ENCODE assay signal across 10 cellular contexts in genomic region chr9:96376926-96377874, GRCh38. TPM values are rescaled to one million over a fixed set of nuclear protein-coding genes. Genes with fewer than 3 reads are reported as not detected.
A peak's percentile ranks its signal among the peaks of the same experiment; 100 is the strongest.
DNase-seq lines count a peak whose midpoint lies in the region; ATAC-seq and TF ChIP-seq lines count a peak whose summit lies in the region.
"Had no signal": no experiment of that assay in that cellular context is flagged by ENCODE, and none has a peak within 500 bp of the region (broad histone marks: within the 10 kb centered on the region; RNA-seq: fewer than 3 reads in every experiment).

No MANE protein-coding gene starts in this region.

- no peaks in the 10 kb centered on the region for H3K27me3 Mint-ChIP-seq in CD4-positive, CD25-positive, alpha-beta regulatory T cell
- no peaks in the 10 kb centered on the region for H3K27me3 Mint-ChIP-seq in mesothelial cell of epicardium (ENCODE audit: low read depth)
- no peaks in the 10 kb centered on the region for H3K27me3 Mint-ChIP-seq in natural killer cell treated with Interleukin-12 subunit alpha and Interleukin-12 subunit beta and Interleukin-15 and Interleukin-18, amount 100 ng/mL, for 72 hours

- H3K9me3 Mint-ChIP-seq in CD4-positive, CD25-positive, alpha-beta regulatory T cell = peaks cover 0 to 1% (median 0%) of the 10 kb centered on the region in 7 donors
- H3K9me3 Mint-ChIP-seq in mesothelial cell of epicardium = no peaks in the 10 kb centered on the region
- no peaks in the 10 kb centered on the region for H3K9me3 Mint-ChIP-seq in natural killer cell treated with Interleukin-12 subunit alpha and Interleukin-12 subunit beta and Interleukin-15 and Interleukin-18, amount 100 ng/mL, for 72 hours

- no peak for TF ChIP-seq EP300 in stomach (IDR thresholded peaks at IDR 0.05)

- H3K4me3 Mint-ChIP-seq in CD4-positive, CD25-positive, alpha-beta regulatory T cell = peak overlapping the region in 1 of 4 donors; percentile 41
- no peak overlapping the region for H3K4me3 Mint-ChIP-seq in mesothelial cell of epicardium
- H3K4me3 Mint-ChIP-seq in natural killer cell treated with Interleukin-12 subunit alpha and Interleukin-12 subunit beta and Interleukin-15 and Interleukin-18, amount 100 ng/mL, for 72 hours = no peak overlapping the region

- H3K9me3 ChIP-seq in CD4-positive, CD25-positive, alpha-beta regulatory T cell (ENCODE audit: control insufficient read depth in 2 of 2, low read length in 2 of 2) = no peaks in the 10 kb centered on the region
- H3K9me3 ChIP-seq in stomach = no peaks in the 10 kb centered on the region

- TF ChIP-seq CTCF in mesothelial cell of epicardium (IDR thresholded peaks at IDR 0.05; ENCODE audit: unreplicated experiment) = no peak
- TF ChIP-seq CTCF in stomach (IDR thresholded peaks at IDR 0.05) = no peak

- peaks cover 16% of the 10 kb centered on the region for H3K36me3 Mint-ChIP-seq in CD4-positive, CD25-positive, alpha-beta regulatory T cell
- peaks cover 6% of the 10 kb centered on the region for H3K36me3 Mint-ChIP-seq in mesothelial cell of epicardium
- no peaks in the 10 kb centered on the region for H3K36me3 Mint-ChIP-seq in natural killer cell treated with Interleukin-12 subunit alpha and Interleukin-12 subunit beta and Interleukin-15 and Interleukin-18, amount 100 ng/mL, for 72 hours

- no peak for DNase-seq in CD4-positive, CD25-positive, alpha-beta regulatory T cell
- DNase-seq in LHCN-M2 (ENCODE audit: low read depth) (peak; percentile 27), dedifferentiated amniotic fluid mesenchymal stem cell (ENCODE audit: extremely low spot score) (peak; percentile 15), mesothelial cell of epicardium (ENCODE audit: low spot score in 2 of 2, unreplicated experiment in 2 of 2) (no peak), stomach (no peak), NCI-H146 treated with DMSO at 0.1 percent for 48 hours (lab: John Stamatoyannopoulos, UW; ENCODE audit: unreplicated experiment) (no peak)
- no peak for DNase-seq in natural killer cell treated with Interleukin-12 subunit alpha and Interleukin-12 subunit beta and Interleukin-15 and Interleukin-18, amount 100 ng/mL, for 72 hours (ENCODE audit: low spot score)
- DNase-seq: activated T-cell treated with anti-CD3 and anti-CD28 coated beads, Interleukin-2, amount 50 U/mL, for 1 hour; SHP77 treated with DMSO at 0.1 percent for 48 hours had no signal

- 38 to 68% (median 62%) methylated on average over 11 of the region's 11 CpGs for WGBS in stomach, 5 donors

- no peak overlapping the region for H3K27ac ChIP-seq in CD4-positive, CD25-positive, alpha-beta regulatory T cell (ENCODE audit: insufficient read depth, low read length, poor library complexity, severe bottlenecking)
- H3K27ac ChIP-seq in stomach = peak overlapping the region in 2 of 5 donors; percentile 6 to 7

- H3K27ac Mint-ChIP-seq in CD4-positive, CD25-positive, alpha-beta regulatory T cell = peak overlapping the region in 2 of 3 donors; percentile 17 to 28
- peak overlapping the region; percentile 55 for H3K27ac Mint-ChIP-seq in mesothelial cell of epicardium
- H3K27ac Mint-ChIP-seq in natural killer cell treated with Interleukin-12 subunit alpha and Interleukin-12 subunit beta and Interleukin-15 and Interleukin-18, amount 100 ng/mL, for 72 hours = no peak overlapping the region

- intact Hi-C loops in stomach (cut with DNase I; ENCODE audit: low total_unique reads) = no loop called here

- no peaks in the 10 kb centered on the region for H3K36me3 ChIP-seq in CD4-positive, CD25-positive, alpha-beta regulatory T cell (ENCODE audit: control insufficient read depth, insufficient read depth, low read length)
- H3K36me3 ChIP-seq in stomach = peaks cover 0 to 12% (median 5%) of the 10 kb centered on the region in 4 donors

- peaks cover 12% of the 10 kb centered on the region for H3K4me1 ChIP-seq in CD4-positive, CD25-positive, alpha-beta regulatory T cell (ENCODE audit: control insufficient read depth, insufficient read depth, low read length, poor library complexity, severe bottlenecking)
- H3K4me1 ChIP-seq in stomach = peaks cover 18 to 47% (median 34%) of the 10 kb centered on the region in 4 donors

- no peak overlapping the region for H3K4me3 ChIP-seq in CD4-positive, CD25-positive, alpha-beta regulatory T cell (ENCODE audit: low read depth, low read length)
- no peak overlapping the region for H3K4me3 ChIP-seq in stomach

- H3K27me3 ChIP-seq in CD4-positive, CD25-positive, alpha-beta regulatory T cell (ENCODE audit: control insufficient read depth, insufficient read depth, low read length) = no peaks in the 10 kb centered on the region
- H3K27me3 ChIP-seq in stomach = no peaks in the 10 kb centered on the region

- TF ChIP-seq POLR2A in stomach (IDR thresholded peaks at IDR 0.05) = no peak

- peaks cover 18 to 29% (median 24%) of the 10 kb centered on the region in 4 donors for H3K4me1 Mint-ChIP-seq in CD4-positive, CD25-positive, alpha-beta regulatory T cell
- peaks cover 11% of the 10 kb centered on the region for H3K4me1 Mint-ChIP-seq in mesothelial cell of epicardium
- peaks cover 19 to 26% of the 10 kb centered on the region in 2 donors for H3K4me1 Mint-ChIP-seq in natural killer cell treated with Interleukin-12 subunit alpha and Interleukin-12 subunit beta and Interleukin-15 and Interleukin-18, amount 100 ng/mL, for 72 hours (ENCODE audit: low read depth in 2 of 2)

- no peak for ATAC-seq in CD4-positive, CD25-positive, alpha-beta regulatory T cell (ENCODE audit: low read depth in 2 of 2)
- ATAC-seq in natural killer cell treated with Interleukin-12 subunit alpha and Interleukin-12 subunit beta and Interleukin-15 and Interleukin-18, amount 100 ng/mL, for 72 hours = no peak
- ATAC-seq in GM19397 (IDR thresholded peaks at IDR 0.05; ENCODE audit: unreplicated experiment) = no peak

RNA-seq across cellular contexts. Expression of gene SLC35D2, which starts 6.3 kb away (rescaled TPM):
- total RNA-seq in CD4-positive, CD25-positive, alpha-beta regulatory T cell = 36.0 TPM
- 10 to 100 TPM; 22.5 to 41.8 (median 37.3) TPM for polyA plus RNA-seq in CD4-positive, CD25-positive, alpha-beta regulatory T cell
- total RNA-seq in LHCN-M2 (2014; rRNA removed) = 9.4 and 16.6 TPM in 2 replicates
- 14.3 TPM for polyA plus RNA-seq in LHCN-M2 (2012)
- total RNA-seq in mesothelial cell of epicardium = 21.0 to 22.2 TPM (median 22.0 TPM) in 3 replicates
- 10 to 100 TPM in 1 of 2 donors, 1 to 10 TPM in 1; 4.2 to 12.9 TPM for total RNA-seq in natural killer cell treated with Interleukin-12 subunit alpha and Interleukin-12 subunit beta and Interleukin-15 and Interleukin-18, amount 100 ng/mL, for 72 hours
- 10 to 100 TPM; 13.8 to 43.3 (median 20.7) TPM for total RNA-seq in stomach
- 10 to 100 TPM; 21.5 to 42.0 (median 23.3) TPM for polyA plus RNA-seq in stomach

RNA-seq across cellular contexts. Expression of gene ZNF367, which starts 41.0 kb away (rescaled TPM):
- total RNA-seq in CD4-positive, CD25-positive, alpha-beta regulatory T cell = 8.8 TPM
- polyA plus RNA-seq in CD4-positive, CD25-positive, alpha-beta regulatory T cell = 1 to 10 TPM; 1.1 to 1.6 (median 1.4) TPM
- 19.6 and 21.8 TPM in 2 replicates for total RNA-seq in LHCN-M2 (2014; rRNA removed)
- 5.1 TPM for polyA plus RNA-seq in LHCN-M2 (2012)
- total RNA-seq in mesothelial cell of epicardium = 4.4 to 4.9 TPM (median 4.5 TPM) in 3 replicates
- 10 to 100 TPM; 12.8 to 26.3 TPM for total RNA-seq in natural killer cell treated with Interleukin-12 subunit alpha and Interleukin-12 subunit beta and Interleukin-15 and Interleukin-18, amount 100 ng/mL, for 72 hours
- total RNA-seq in stomach = 1 to 10 TPM in 3 of 5 donors, under 1 TPM in 1, not detected in 1; 0.58 to 9.8 (median 5.4) TPM
- 1 to 10 TPM; 1.6 to 1.9 (median 1.8) TPM for polyA plus RNA-seq in stomach

Comparison
In these comparisons a context has a peak if more than half of its experiments do, and no peak if none do; other contexts are left out.
1. DNase-seq: peak in LHCN-M2 (single experiment) and dedifferentiated amniotic fluid mesenchymal stem cell (single experiment); none in CD4-positive, CD25-positive, alpha-beta regulatory T cell (0 of 3), mesothelial cell of epicardium (0 of 2), natural killer cell treated with Interleukin-12 subunit alpha and Interleukin-12 subunit beta and Interleukin-15 and Interleukin-18, amount 100 ng/mL, for 72 hours (single experiment), stomach (single experiment) and NCI-H146 treated with DMSO at 0.1 percent for 48 hours (single experiment).
2. H3K27ac Mint-ChIP-seq: peak in CD4-positive, CD25-positive, alpha-beta regulatory T cell (2 of 3) and mesothelial cell of epicardium (single experiment); none in natural killer cell treated with Interleukin-12 subunit alpha and Interleukin-12 subunit beta and Interleukin-15 and Interleukin-18, amount 100 ng/mL, for 72 hours (0 of 2).